24 cellular contexts compared by ENCODE assay signal in genomic region chr2:217845251-217845650, GRCh38.
DNase-seq lines count a peak whose midpoint lies in the region; ATAC-seq, FAIRE-seq and TF ChIP-seq lines count a peak whose summit lies in the region.
"Had no signal": no experiment of that assay in that cellular context is flagged by ENCODE, and none has a peak within 500 bp of the region (broad histone marks: within the 10 kb centered on the region; RNA-seq: fewer than 3 reads in every experiment).

No MANE protein-coding gene starts in this region.

- FAIRE-seq in GM19239 (lab: Jason Lieb, UNC): no peak
- FAIRE-seq: HepG2 had no signal

- no peak for TF ChIP-seq EP300 in gastroesophageal sphincter (IDR thresholded peaks at IDR 0.05)

- peak overlapping the region; percentile 25 for H3K4me3 ChIP-seq in coronary artery
- no peak overlapping the region for H3K4me3 ChIP-seq in gastroesophageal sphincter
- no peak overlapping the region for H3K4me3 ChIP-seq in skeletal muscle tissue (ENCODE audit: low read length in 3 of 3)
- no peak overlapping the region for H3K4me3 ChIP-seq in aorta (ENCODE audit: low read length in 2 of 2)

- peaks cover 0 to 91% of the 10 kb centered on the region in 2 donors for H3K36me3 ChIP-seq in gastroesophageal sphincter
- H3K36me3 ChIP-seq in skeletal muscle tissue (ENCODE audit: control insufficient read depth in 3 of 3, insufficient read depth in 3 of 3, low read length in 3 of 3): peaks cover 50 to 75% (median 58%) of the 10 kb centered on the region in 3 donors
- H3K36me3 ChIP-seq in aorta (ENCODE audit: control insufficient read depth in 1 of 2, insufficient read depth in 2 of 2, low read length in 1 of 2): peaks cover 15 to 28% of the 10 kb centered on the region in 2 donors

- no peak for TF ChIP-seq POLR2A in gastroesophageal sphincter (IDR thresholded peaks at IDR 0.05)

- no peaks in the 10 kb centered on the region for H3K27me3 ChIP-seq in gastroesophageal sphincter
- no peaks in the 10 kb centered on the region for H3K27me3 ChIP-seq in skeletal muscle tissue (ENCODE audit: control insufficient read depth in 3 of 3, insufficient read depth in 3 of 3, low read length in 3 of 3)
- H3K27me3 ChIP-seq in aorta (ENCODE audit: control insufficient read depth in 1 of 2, insufficient read depth in 2 of 2, low read length in 1 of 2): no peaks in the 10 kb centered on the region

- no peak for TF ChIP-seq CTCF in coronary artery (IDR thresholded peaks at IDR 0.05)
- no peak for TF ChIP-seq CTCF in gastroesophageal sphincter (IDR thresholded peaks at IDR 0.05)

- DNase-seq in coronary artery (ENCODE audit: low spot score) (no peak), aorta (no peak), GM19239 (ENCODE audit: insufficient read length, low spot score) (no peak)
- no peak for DNase-seq in activated CD4-positive, alpha-beta T cell treated with anti-CD3 and anti-CD28 coated beads, Interleukin-2, amount 50 U/mL, for 48 hours
- DNase-seq: CD4-positive, alpha-beta T cell; COR-L47; DMS79; H9; KBM-7; MM.1S; NCI-H1092; NCI-H1436; NCI-H2081; NCI-H2171; NCI-H345; NCI-H524; NCI-H774; NK-92 treated with Interleukin-12 subunit alpha and Interleukin-12 subunit beta, amount 100 ng/mL, for 24 hours had no signal

- intact Hi-C loops in aorta (cut with DNase I): no loop called here

- 86 to 100% methylated on average over 1 of the region's 1 CpG for WGBS in gastroesophageal sphincter (ENCODE audit: low coverage in 1 of 2), 2 donors
- 95 to 100% methylated on average over 1 of the region's 1 CpG for WGBS in aorta, 2 donors

- ATAC-seq in gastroesophageal sphincter: no peak
- ATAC-seq in aorta (ENCODE audit: low FRiP score): no peak
- no peak for ATAC-seq in HG03565 (IDR thresholded peaks at IDR 0.05; ENCODE audit: unreplicated experiment)
- ATAC-seq: HepG2, Panc1 had no signal

- peak overlapping the region in 1 of 3 donors; percentile 6 for H3K9ac ChIP-seq in skeletal muscle tissue (ENCODE audit: low read depth in 1 of 3, low read length in 3 of 3)

- H3K4me1 ChIP-seq in gastroesophageal sphincter (peaks cover 11 to 100% (median 59%) of the 10 kb centered on the region in 3 donors), skeletal muscle tissue (ENCODE audit: control insufficient read depth in 3 of 3, insufficient read depth in 3 of 3, low read length in 3 of 3) (peaks cover 65 to 97% (median 89%) of the 10 kb centered on the region in 3 donors), aorta (ENCODE audit: control insufficient read depth in 1 of 2, insufficient read depth in 2 of 2, low read length in 2 of 2) (peaks cover 0 to 4% of the 10 kb centered on the region in 2 donors)

- H3K9me3 ChIP-seq in gastroesophageal sphincter (peaks cover 0 to 5% (median 0%) of the 10 kb centered on the region in 3 donors), skeletal muscle tissue (ENCODE audit: control insufficient read depth in 3 of 3, low read length in 3 of 3) (no peaks in the 10 kb centered on the region), aorta (ENCODE audit: control insufficient read depth, low read length) (no peaks in the 10 kb centered on the region)

- H3K27ac ChIP-seq in coronary artery: peak overlapping the region in 1 of 2 donors; percentile 97
- peak overlapping the region; percentile 7 to 93 (median 90) for H3K27ac ChIP-seq in gastroesophageal sphincter
- H3K27ac ChIP-seq in skeletal muscle tissue (ENCODE audit: low read depth, low read length): peak overlapping the region; percentile 81
- H3K27ac ChIP-seq in aorta (ENCODE audit: low read depth in 1 of 2, low read length in 2 of 2): peak overlapping the region; percentile 34 to 35
- H3K27ac ChIP-seq: HL-60 had no signal
